In genomic region chr10:69338547-69339450, GRCh38 we compare ENCODE assay signal across 10 cellular contexts.
DNase-seq lines count a peak whose midpoint lies in the region; ATAC-seq and TF ChIP-seq lines count a peak whose summit lies in the region.
"Had no signal": no experiment of that assay in that cellular context is flagged by ENCODE, and none has a peak within 500 bp of the region (broad histone marks: within the 10 kb centered on the region; RNA-seq: fewer than 3 reads in every experiment).

No MANE protein-coding gene starts in this region.

- H4K8ac ChIP-seq in mesenchymal stem cell (ENCODE audit: low read length): peak overlapping the region; percentile 85

- H3K79me1 ChIP-seq in mesenchymal stem cell (replicated peaks; ENCODE audit: low read length, poor library complexity, severe bottlenecking): peaks cover 27% of the 10 kb centered on the region

- H2BK5ac ChIP-seq in mesenchymal stem cell (ENCODE audit: low read depth, low read length, poor library complexity, severe bottlenecking): no peak overlapping the region

- H4K91ac ChIP-seq in mesenchymal stem cell (ENCODE audit: low read length): peak overlapping the region; percentile 85

- peak overlapping the region; percentile 67 for H2BK15ac ChIP-seq in mesenchymal stem cell (ENCODE audit: low read depth, poor library complexity, severe bottlenecking)

- H3K18ac ChIP-seq in mesenchymal stem cell (ENCODE audit: low read depth in 1 of 2, low read length in 2 of 2): peak overlapping the region; percentile 77 to 90

- TF ChIP-seq EP300 in upper lobe of left lung (IDR thresholded peaks at IDR 0.05): no peak

- intact Hi-C loops in MCF 10A (cut with micrococcal nuclease): loop anchor here (5.0 to 10.0 kb wide), 2 partner anchors 39 to 214 kb away; partner anchors contain the start of gene VPS26A

- peaks cover 4% of the 10 kb centered on the region for H3K36me3 Mint-ChIP-seq in activated naive CD8-positive, alpha-beta T cell
- peaks cover 31% of the 10 kb centered on the region for H3K36me3 Mint-ChIP-seq in activated naive CD8-positive, alpha-beta T cell treated with anti-CD3 and anti-CD28 coated beads for 36 hours
- H3K36me3 Mint-ChIP-seq in MCF 10A (ENCODE audit: insufficient read depth, unreplicated experiment): peaks cover 25% of the 10 kb centered on the region

- H3K27ac ChIP-seq in mesenchymal stem cell (ENCODE audit: low read length, poor library complexity, severe bottlenecking) (no peak overlapping the region), upper lobe of left lung (peak overlapping the region; percentile 47 to 80 (median 74))

- no peak for ATAC-seq in upper lobe of left lung (ENCODE audit: low FRiP score in 2 of 2)
- ATAC-seq in HG03521 (IDR thresholded peaks at IDR 0.05; ENCODE audit: unreplicated experiment): no peak

- H3K27me3 ChIP-seq in mesenchymal stem cell (ENCODE audit: control insufficient read depth in 1 of 2, insufficient read depth in 1 of 2, low read length in 2 of 2) (no peaks in the 10 kb centered on the region), upper lobe of left lung (no peaks in the 10 kb centered on the region)

- TF ChIP-seq CTCF in MCF 10A (IDR thresholded peaks at IDR 0.05; ENCODE audit: unreplicated experiment) (no peak), upper lobe of left lung (IDR thresholded peaks at IDR 0.05) (no peak)

- H3K4me3 Mint-ChIP-seq in activated naive CD8-positive, alpha-beta T cell: no peak overlapping the region
- H3K4me3 Mint-ChIP-seq in activated naive CD8-positive, alpha-beta T cell treated with anti-CD3 and anti-CD28 coated beads for 36 hours: no peak overlapping the region
- H3K4me3 Mint-ChIP-seq in MCF 10A (ENCODE audit: unreplicated experiment): peak overlapping the region; percentile 60

- no peak for TF ChIP-seq POLR2A in upper lobe of left lung (IDR thresholded peaks at IDR 0.05)

- H2BK12ac ChIP-seq in mesenchymal stem cell (ENCODE audit: low read length in 2 of 2): peak overlapping the region; percentile 85 to 89

- H3K4me3 ChIP-seq in mesenchymal stem cell (ENCODE audit: insufficient read depth in 1 of 2, low read depth in 1 of 2, low read length in 2 of 2) (peak overlapping the region in 1 of 2 experiments; percentile 60), upper lobe of left lung (no peak overlapping the region)

- CTCF ChIA-PET in MCF 10A (lab: Yijun Ruan, JAX): interaction anchor here (0.6 to 1.7 kb wide), 5 partner anchors 10 to 169 kb away, joined by 3 to 5 read pairs (median 4); no protein-coding TSS in a partner anchor

- no peak overlapping the region for H2AFZ ChIP-seq in mesenchymal stem cell (ENCODE audit: low read depth, low read length)

- no peak for DNase-seq in activated naive CD8-positive, alpha-beta T cell treated with anti-CD3 and anti-CD28 coated beads for 36 hours
- DNase-seq in MCF 10A (ENCODE audit: unreplicated experiment): no peak
- DNase-seq in mesenchymal stem cell: peak; percentile 27
- DNase-seq in upper lobe of left lung: no peak
- no peak for DNase-seq in NCI-H2227 (lab: John Stamatoyannopoulos, UW; ENCODE audit: unreplicated experiment)
- no peak for DNase-seq in amniotic stem cell (lab: John Stamatoyannopoulos, UW)
- DNase-seq: cerebellar nuclear complex, NCI-H146 had no signal

- H3K9me3 ChIP-seq in mesenchymal stem cell (ENCODE audit: control insufficient read depth, low read length): no peaks in the 10 kb centered on the region
- H3K9me3 ChIP-seq in upper lobe of left lung: no peaks in the 10 kb centered on the region

- BruUV-seq in MCF 10A (replicated peaks; lab: Mats Ljungman, UMichigan): no TSS peak

- H3K23ac ChIP-seq in mesenchymal stem cell (ENCODE audit: low read length in 2 of 2): no peak overlapping the region

- H3K9me3 Mint-ChIP-seq in activated naive CD8-positive, alpha-beta T cell (ENCODE audit: low read depth): no peaks in the 10 kb centered on the region
- H3K9me3 Mint-ChIP-seq in activated naive CD8-positive, alpha-beta T cell treated with anti-CD3 and anti-CD28 coated beads for 36 hours: no peaks in the 10 kb centered on the region
- no peaks in the 10 kb centered on the region for H3K9me3 Mint-ChIP-seq in MCF 10A (ENCODE audit: unreplicated experiment)

- peak overlapping the region in 1 of 2 experiments; percentile 35 for H3K14ac ChIP-seq in mesenchymal stem cell (ENCODE audit: low read length in 2 of 2)

- POLR2A ChIA-PET in MCF 10A (lab: Yijun Ruan, JAX): interaction anchor here (0.6 to 10.6 kb wide), 19 partner anchors 8 to 345 kb away, joined by 3 to 282 read pairs (median 6); no protein-coding TSS in a partner anchor

- H3K4me2 ChIP-seq in mesenchymal stem cell (ENCODE audit: low read length, poor library complexity, severe bottlenecking): no peak overlapping the region

- H3K27me3 Mint-ChIP-seq in activated naive CD8-positive, alpha-beta T cell: no peaks in the 10 kb centered on the region
- H3K27me3 Mint-ChIP-seq in activated naive CD8-positive, alpha-beta T cell treated with anti-CD3 and anti-CD28 coated beads for 36 hours: no peaks in the 10 kb centered on the region
- no peaks in the 10 kb centered on the region for H3K27me3 Mint-ChIP-seq in MCF 10A (ENCODE audit: insufficient read depth, unreplicated experiment)

- peak overlapping the region; percentile 37 to 66 for H3K4ac ChIP-seq in mesenchymal stem cell (ENCODE audit: low read depth in 1 of 2, low read length in 2 of 2)

- H2AK5ac ChIP-seq in mesenchymal stem cell (ENCODE audit: low read length, severe bottlenecking): peak overlapping the region; percentile 88

- H2BK120ac ChIP-seq in mesenchymal stem cell (ENCODE audit: low read depth, low read length): peak overlapping the region; percentile 56

- H3K36me3 ChIP-seq in mesenchymal stem cell (ENCODE audit: control insufficient read depth in 1 of 2, insufficient read depth in 2 of 2, low read depth in 1 of 2, low read length in 2 of 2) (peaks cover 10 to 14% of the 10 kb centered on the region in 2 experiments), upper lobe of left lung (peaks cover 0 to 3% (median under 1%) of the 10 kb centered on the region in 4 donors)

- 93% methylated on average over 9 of the region's 9 CpGs for WGBS in mesenchymal stem cell
- 54 to 73% methylated on average over 7 to 9 of the region's 9 CpGs for WGBS in upper lobe of left lung, 2 donors

- H3K4me1 Mint-ChIP-seq in activated naive CD8-positive, alpha-beta T cell (ENCODE audit: low read depth): peaks cover 71% of the 10 kb centered on the region
- H3K4me1 Mint-ChIP-seq in activated naive CD8-positive, alpha-beta T cell treated with anti-CD3 and anti-CD28 coated beads for 36 hours: peaks cover 54% of the 10 kb centered on the region
- H3K4me1 Mint-ChIP-seq in MCF 10A (ENCODE audit: insufficient read depth, unreplicated experiment): peaks cover 70% of the 10 kb centered on the region

- H3K9ac ChIP-seq in mesenchymal stem cell (ENCODE audit: low read length): peak overlapping the region; percentile 73

- H3K4me1 ChIP-seq in mesenchymal stem cell (ENCODE audit: control insufficient read depth, insufficient read depth, low read depth, low read length): peaks cover 44% of the 10 kb centered on the region
- H3K4me1 ChIP-seq in upper lobe of left lung: peaks cover 57 to 80% (median 64%) of the 10 kb centered on the region in 4 donors

- H3K27ac Mint-ChIP-seq in activated naive CD8-positive, alpha-beta T cell: peak overlapping the region; percentile 75
- no peak overlapping the region for H3K27ac Mint-ChIP-seq in activated naive CD8-positive, alpha-beta T cell treated with anti-CD3 and anti-CD28 coated beads for 36 hours
- peak overlapping the region; percentile 78 for H3K27ac Mint-ChIP-seq in MCF 10A (ENCODE audit: low read depth, unreplicated experiment)
